ENCODE assay signal across 13 cellular contexts in genomic region chr3:31106204-31106603, GRCh38.
DNase-seq lines count a peak whose midpoint lies in the region; ATAC-seq and TF ChIP-seq lines count a peak whose summit lies in the region.
"Had no signal": no experiment of that assay in that cellular context is flagged by ENCODE, and none has a peak within 500 bp of the region (broad histone marks: within the 10 kb centered on the region; RNA-seq: fewer than 3 reads in every experiment).

No MANE protein-coding gene starts in this region.

- ATAC-seq in omental fat pad (ENCODE audit: low FRiP score), result peak; percentile 5

- no peaks in the 10 kb centered on the region for H3K9me3 ChIP-seq in Loucy (ENCODE audit: insufficient read depth, low read depth, low read length)

- in situ Hi-C loops in brain microvascular endothelial cell (cut with HindIII; ENCODE audit: low pct_ligation_motif_present, low sequenced_read_pairs), result no loop called here

- no peak overlapping the region for H3K4me3 Mint-ChIP-seq in activated T-cell treated with anti-CD3 and anti-CD28 coated beads, Interleukin-2, amount 50 U/mL, for 24 hours

- H3K9me3 Mint-ChIP-seq in activated T-cell treated with anti-CD3 and anti-CD28 coated beads, Interleukin-2, amount 50 U/mL, for 24 hours, result peaks cover 7% of the 10 kb centered on the region

- no peaks in the 10 kb centered on the region for H3K27me3 Mint-ChIP-seq in activated T-cell treated with anti-CD3 and anti-CD28 coated beads, Interleukin-2, amount 50 U/mL, for 24 hours

- H3K4me1 ChIP-seq in Loucy (ENCODE audit: insufficient read depth, low read length, poor library complexity, severe bottlenecking), result no peaks in the 10 kb centered on the region

- H3K36me3 ChIP-seq in Loucy (ENCODE audit: insufficient read depth, low read length) (no peaks in the 10 kb centered on the region), brain microvascular endothelial cell (replicated peaks) (no peaks in the 10 kb centered on the region)
- H3K36me3 ChIP-seq: heart left ventricle had no signal

- H3K27me3 ChIP-seq in Loucy (ENCODE audit: insufficient read depth, low read length, poor library complexity, severe bottlenecking), result no peaks in the 10 kb centered on the region
- no peaks in the 10 kb centered on the region for H3K27me3 ChIP-seq in brain microvascular endothelial cell (replicated peaks)
- H3K27me3 ChIP-seq: heart left ventricle had no signal

- H3K9ac ChIP-seq in Loucy (ENCODE audit: low read depth, low read length, poor library complexity, severe bottlenecking), result peak overlapping the region; percentile 54

- peak overlapping the region; percentile 42 for H3K27ac ChIP-seq in brain microvascular endothelial cell
- H3K27ac ChIP-seq: heart left ventricle, PC-9 had no signal

- H3F3A ChIP-seq in Loucy (ENCODE audit: low read depth), result no peaks in the 10 kb centered on the region

- peaks cover 39% of the 10 kb centered on the region for H3K4me1 Mint-ChIP-seq in activated T-cell treated with anti-CD3 and anti-CD28 coated beads, Interleukin-2, amount 50 U/mL, for 24 hours (ENCODE audit: low read depth)

- H3K27ac Mint-ChIP-seq in activated T-cell treated with anti-CD3 and anti-CD28 coated beads, Interleukin-2, amount 50 U/mL, for 24 hours, result no peak overlapping the region

- no peak overlapping the region for H3K4me2 ChIP-seq in Loucy (ENCODE audit: low read depth, low read length, poor library complexity, severe bottlenecking)
- H3K4me2 ChIP-seq: PC-9 had no signal

- no peaks in the 10 kb centered on the region for H3K79me2 ChIP-seq in Loucy (ENCODE audit: insufficient read depth, low read length)

- TF ChIP-seq CTCF in Loucy (conservative IDR thresholded peaks at IDR 0.05; ENCODE audit: low read length) (peak; percentile 45), brain microvascular endothelial cell (IDR thresholded peaks at IDR 0.05; ENCODE audit: low read depth, low read length, missing control alignments) (no peak), omental fat pad (IDR thresholded peaks at IDR 0.05) (no peak)

- H3K4me3 ChIP-seq in Loucy (ENCODE audit: low read length, poor library complexity, severe bottlenecking), result no peak overlapping the region
- no peak overlapping the region for H3K4me3 ChIP-seq in brain microvascular endothelial cell (ENCODE audit: low read depth, low read length)
- H3K4me3 ChIP-seq: heart left ventricle, PC-9 had no signal

- no peaks in the 10 kb centered on the region for H3K36me3 Mint-ChIP-seq in activated T-cell treated with anti-CD3 and anti-CD28 coated beads, Interleukin-2, amount 50 U/mL, for 24 hours (ENCODE audit: low read depth)

- no peaks in the 10 kb centered on the region for H3K9me2 ChIP-seq in Loucy (replicated peaks; ENCODE audit: low read depth, low read length)

- H2AFZ ChIP-seq in Loucy (ENCODE audit: low read length), result no peak overlapping the region
- H2AFZ ChIP-seq: PC-9 had no signal

- H4K20me1 ChIP-seq in Loucy (ENCODE audit: insufficient read depth, low read length, poor library complexity, severe bottlenecking), result no peaks in the 10 kb centered on the region

- DNase-seq in EH (ENCODE audit: low read depth), result peak; percentile 73
- peak; percentile 64 for DNase-seq in brain microvascular endothelial cell
- no peak for DNase-seq in omental fat pad (ENCODE audit: low spot score)
- DNase-seq in iPS-NIHi11 (ENCODE audit: low spot score), result no peak
- DNase-seq in HT-29 (ENCODE audit: low spot score), result no peak
- no peak for DNase-seq in NCI-H345 treated with DMSO at 0.1 percent for 48 hours (lab: John Stamatoyannopoulos, UW; ENCODE audit: unreplicated experiment)
- DNase-seq in activated T-cell treated with anti-CD3 and anti-CD28 coated beads, Interleukin-2, amount 50 U/mL, for 24 hours, result no peak
- DNase-seq: activated T-cell treated with anti-CD3 and anti-CD28 coated beads, Interleukin-2, amount 50 U/mL, for 48 hours; DMS79; heart left ventricle; small intestine had no signal

Comparison
In these comparisons a context has a peak if more than half of its experiments do, and no peak if none do; other contexts are left out.
1. DNase-seq: peak in EH (single experiment) and brain microvascular endothelial cell (single experiment); none in omental fat pad (single experiment), iPS-NIHi11 (single experiment), HT-29 (single experiment), NCI-H345 treated with DMSO at 0.1 percent for 48 hours (single experiment) and activated T-cell treated with anti-CD3 and anti-CD28 coated beads, Interleukin-2, amount 50 U/mL, for 24 hours (single experiment).